9 cellular contexts compared by ENCODE assay signal in the genomic region with DNA sequence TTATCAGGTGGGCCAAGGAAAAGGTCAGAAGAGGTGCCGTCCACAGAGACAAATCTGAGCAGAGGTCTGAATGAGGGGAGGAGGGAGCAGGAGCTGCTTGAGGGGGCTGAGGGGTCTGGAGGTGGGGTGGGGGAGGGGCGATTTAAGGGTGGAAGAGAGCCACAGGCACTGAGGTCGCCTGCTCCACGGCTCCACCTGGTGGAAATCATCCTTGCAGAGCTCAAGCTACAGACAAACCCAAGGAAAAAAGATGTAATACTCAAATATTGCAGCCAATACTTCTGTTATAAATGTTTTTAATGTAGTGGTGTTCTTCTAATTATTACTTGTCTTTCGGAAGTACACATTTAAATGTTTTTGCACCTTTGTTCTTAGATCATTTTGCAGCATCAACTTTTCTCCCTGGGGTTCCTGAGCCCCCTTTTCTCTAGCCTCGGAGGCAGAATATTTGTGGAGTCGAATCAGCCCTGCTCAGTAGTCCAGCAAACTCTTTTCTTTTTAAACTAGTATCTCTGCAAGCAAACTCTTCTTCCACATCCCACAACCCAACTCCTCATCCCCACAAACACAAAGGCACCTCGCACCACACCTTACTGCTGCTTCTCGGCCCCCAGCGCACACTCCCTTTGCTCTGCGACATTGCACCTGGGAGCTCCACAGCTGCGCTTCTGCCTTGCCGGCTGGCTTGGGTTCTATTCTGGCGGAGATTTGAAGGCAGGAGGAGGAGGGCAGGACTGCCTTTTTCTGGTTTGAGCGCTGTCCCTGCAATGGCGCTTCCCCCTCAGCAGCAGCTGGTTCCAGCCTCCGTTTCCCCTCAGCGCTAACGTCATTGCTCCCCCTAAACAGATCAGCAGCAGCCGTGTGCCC. TPM values are rescaled to one million over a fixed set of nuclear protein-coding genes. Genes with fewer than 3 reads are reported as not detected.
DNase-seq lines count a peak whose midpoint lies in the region; ATAC-seq and TF ChIP-seq lines count a peak whose summit lies in the region.
"Had no signal": no experiment of that assay in that cellular context is flagged by ENCODE, and none has a peak within 500 bp of the region (broad histone marks: within the 10 kb centered on the region; RNA-seq: fewer than 3 reads in every experiment).

No MANE protein-coding gene starts in this region.

- no peaks in the 10 kb centered on the region for H3K36me3 Mint-ChIP-seq in activated T-helper 17 cell treated with anti-CD3 and anti-CD28 coated beads, Interleukin-2, amount 50 U/mL, for 72 hours (ENCODE audit: low read depth)
- H3K36me3 Mint-ChIP-seq in activated T-helper 1 cell treated with anti-CD3 and anti-CD28 coated beads, Interleukin-12 subunit alpha, Interleukin-12 subunit beta, Interleukin-2, Interleukin-4 antibody, amounts not matched to agents 30 ng/mL and 10 ng/mL and 1 ng/mL, durations not matched to agents 14 hours and 24 hours and 36 hours (ENCODE audit: low read depth): no peaks in the 10 kb centered on the region

- intact Hi-C loops in activated T-helper 1 cell treated with anti-CD3 and anti-CD28 coated beads, Interleukin-12 subunit alpha, Interleukin-12 subunit beta, Interleukin-2, Interleukin-4 antibody, amounts not matched to agents 30 ng/mL and 10 ng/mL and 1 ng/mL, durations not matched to agents 14 hours and 24 hours and 36 hours (cut with micrococcal nuclease): no loop called here

- POLR2A ChIA-PET in BJ (lab: Charles Lee): no interaction called here

- H3K27me3 ChIP-seq in BJ (ENCODE audit: control insufficient read depth, insufficient read depth, low read length): no peaks in the 10 kb centered on the region

- ATAC-seq in activated T-helper 17 cell treated with anti-CD3 and anti-CD28 coated beads, Interleukin-2, amount 50 U/mL, for 72 hours (replicated peaks): no peak
- ATAC-seq in HG02642 (IDR thresholded peaks at IDR 0.05; ENCODE audit: poor library complexity, unreplicated experiment): no peak
- ATAC-seq: stimulated activated naive CD8-positive, alpha-beta T cell treated with anti-CD3 and anti-CD28 coated beads, Interleukin-15, amount 100 ng/mL, for 72 hours had no signal

- H3K27ac Mint-ChIP-seq in activated T-helper 17 cell treated with anti-CD3 and anti-CD28 coated beads, Interleukin-2, amount 50 U/mL, for 72 hours: no peak overlapping the region
- H3K27ac Mint-ChIP-seq in activated T-helper 1 cell treated with anti-CD3 and anti-CD28 coated beads, Interleukin-12 subunit alpha, Interleukin-12 subunit beta, Interleukin-2, Interleukin-4 antibody, amounts not matched to agents 30 ng/mL and 10 ng/mL and 1 ng/mL, durations not matched to agents 14 hours and 24 hours and 36 hours: no peak overlapping the region
- H3K27ac Mint-ChIP-seq: stimulated activated naive CD8-positive, alpha-beta T cell treated with anti-CD3 and anti-CD28 coated beads, Interleukin-15, amount 100 ng/mL, for 72 hours had no signal

- CTCF ChIA-PET in BJ (lab: Yijun Ruan, JAX): interaction anchor here (0.7 to 3.1 kb wide), 12 partner anchors 8 to 63 kb away, joined by 3 to 16 read pairs (median 4); no protein-coding TSS in a partner anchor

- H3K36me3 ChIP-seq in BJ (ENCODE audit: control insufficient read depth, insufficient read depth, low read length): no peaks in the 10 kb centered on the region

- no peak for DNase-seq in BJ (ENCODE audit: low read depth)
- peak; percentile 41 for DNase-seq in GM13977 (ENCODE audit: low spot score)
- DNase-seq in NCI-H748 (lab: John Stamatoyannopoulos, UW; ENCODE audit: unreplicated experiment): peak; percentile 64
- DNase-seq in dermis blood vessel endothelial cell: peak; percentile 71
- no peak for DNase-seq in retinal pigment epithelial cell (ENCODE audit: low read depth)
- DNase-seq in activated T-helper 1 cell treated with anti-CD3 and anti-CD28 coated beads, Interleukin-12 subunit alpha, Interleukin-12 subunit beta, Interleukin-2, Interleukin-4 antibody, amounts not matched to agents 30 ng/mL and 10 ng/mL and 1 ng/mL, durations not matched to agents 14 hours and 24 hours and 36 hours (ENCODE audit: low spot score): no peak

- in situ Hi-C loops in GM13977 (cut with MboI; ENCODE audit: low pct_unique_long_range_greater_than_20kb, low sequenced_read_pairs, unreplicated experiment): no loop called here

- no peaks in the 10 kb centered on the region for H3K9me3 Mint-ChIP-seq in activated T-helper 17 cell treated with anti-CD3 and anti-CD28 coated beads, Interleukin-2, amount 50 U/mL, for 72 hours
- H3K9me3 Mint-ChIP-seq in activated T-helper 1 cell treated with anti-CD3 and anti-CD28 coated beads, Interleukin-12 subunit alpha, Interleukin-12 subunit beta, Interleukin-2, Interleukin-4 antibody, amounts not matched to agents 30 ng/mL and 10 ng/mL and 1 ng/mL, durations not matched to agents 14 hours and 24 hours and 36 hours: no peaks in the 10 kb centered on the region
- H3K9me3 Mint-ChIP-seq: stimulated activated naive CD8-positive, alpha-beta T cell treated with anti-CD3 and anti-CD28 coated beads, Interleukin-15, amount 100 ng/mL, for 72 hours had no signal

- H3K4me3 ChIP-seq in BJ (ENCODE audit: low read depth, low read length) (no peak overlapping the region), retinal pigment epithelial cell (ENCODE audit: low read length) (no peak overlapping the region)

- no peaks in the 10 kb centered on the region for H3K4me1 Mint-ChIP-seq in activated T-helper 17 cell treated with anti-CD3 and anti-CD28 coated beads, Interleukin-2, amount 50 U/mL, for 72 hours
- H3K4me1 Mint-ChIP-seq in activated T-helper 1 cell treated with anti-CD3 and anti-CD28 coated beads, Interleukin-12 subunit alpha, Interleukin-12 subunit beta, Interleukin-2, Interleukin-4 antibody, amounts not matched to agents 30 ng/mL and 10 ng/mL and 1 ng/mL, durations not matched to agents 14 hours and 24 hours and 36 hours (ENCODE audit: low read depth): no peaks in the 10 kb centered on the region
- H3K4me1 Mint-ChIP-seq: stimulated activated naive CD8-positive, alpha-beta T cell treated with anti-CD3 and anti-CD28 coated beads, Interleukin-15, amount 100 ng/mL, for 72 hours had no signal

- peaks cover 27% of the 10 kb centered on the region for H3K27me3 Mint-ChIP-seq in activated T-helper 17 cell treated with anti-CD3 and anti-CD28 coated beads, Interleukin-2, amount 50 U/mL, for 72 hours
- peaks cover 12% of the 10 kb centered on the region for H3K27me3 Mint-ChIP-seq in activated T-helper 1 cell treated with anti-CD3 and anti-CD28 coated beads, Interleukin-12 subunit alpha, Interleukin-12 subunit beta, Interleukin-2, Interleukin-4 antibody, amounts not matched to agents 30 ng/mL and 10 ng/mL and 1 ng/mL, durations not matched to agents 14 hours and 24 hours and 36 hours (ENCODE audit: insufficient read depth)

- no peak overlapping the region for H3K4me3 Mint-ChIP-seq in activated T-helper 17 cell treated with anti-CD3 and anti-CD28 coated beads, Interleukin-2, amount 50 U/mL, for 72 hours
- no peak overlapping the region for H3K4me3 Mint-ChIP-seq in activated T-helper 1 cell treated with anti-CD3 and anti-CD28 coated beads, Interleukin-12 subunit alpha, Interleukin-12 subunit beta, Interleukin-2, Interleukin-4 antibody, amounts not matched to agents 30 ng/mL and 10 ng/mL and 1 ng/mL, durations not matched to agents 14 hours and 24 hours and 36 hours
- H3K4me3 Mint-ChIP-seq: stimulated activated naive CD8-positive, alpha-beta T cell treated with anti-CD3 and anti-CD28 coated beads, Interleukin-15, amount 100 ng/mL, for 72 hours had no signal

- TF ChIP-seq CTCF in BJ (IDR thresholded peaks at IDR 0.05; ENCODE audit: insufficient read depth, low read depth, low read length): peak; percentile 67
- peak; percentile 63 for TF ChIP-seq CTCF in GM13977 (IDR thresholded peaks at IDR 0.05; ENCODE audit: extremely low read depth, insufficient read depth, missing control alignments)
- peak; percentile 80 for TF ChIP-seq CTCF in retinal pigment epithelial cell (conservative IDR thresholded peaks at IDR 0.05; ENCODE audit: low read depth, low read length)

RNA-seq across cellular contexts. Expression of gene TFAP2A, which starts 51.0 kb away (rescaled TPM):
- polyA plus RNA-seq in BJ (2011; rRNA removed): 12.6 and 14.0 TPM in 2 replicates
- 8.0 and 11.0 TPM in 2 replicates for polyA minus RNA-seq in BJ (2011; rRNA and poly(A)+ RNA removed)
- total RNA-seq in dermis blood vessel endothelial cell: under 0.01 and 0.05 TPM in 2 replicates
- total RNA-seq in activated T-helper 17 cell treated with anti-CD3 and anti-CD28 coated beads, Interleukin-2, amount 50 U/mL, for 72 hours: under 1 TPM in 1 of 2 donors, not detected in 1; 0.52 TPM
- total RNA-seq in activated T-helper 1 cell treated with anti-CD3 and anti-CD28 coated beads, Interleukin-12 subunit alpha, Interleukin-12 subunit beta, Interleukin-2, Interleukin-4 antibody, amounts not matched to agents 30 ng/mL and 10 ng/mL and 1 ng/mL, durations not matched to agents 14 hours and 24 hours and 36 hours: not detected in 2 replicates

RNA-seq across cellular contexts. Expression of gene GCNT2, which starts 55.3 kb away (rescaled TPM):
- 0.04 and 0.11 TPM in 2 replicates for polyA plus RNA-seq in BJ (2011; rRNA removed)
- polyA minus RNA-seq in BJ (2011; rRNA and poly(A)+ RNA removed): not detected in 2 replicates
- 42.2 and 53.9 TPM in 2 replicates for total RNA-seq in dermis blood vessel endothelial cell
- under 1 TPM; 0.64 to 0.73 TPM for total RNA-seq in activated T-helper 17 cell treated with anti-CD3 and anti-CD28 coated beads, Interleukin-2, amount 50 U/mL, for 72 hours
- 2.0 and 3.0 TPM in 2 replicates for total RNA-seq in activated T-helper 1 cell treated with anti-CD3 and anti-CD28 coated beads, Interleukin-12 subunit alpha, Interleukin-12 subunit beta, Interleukin-2, Interleukin-4 antibody, amounts not matched to agents 30 ng/mL and 10 ng/mL and 1 ng/mL, durations not matched to agents 14 hours and 24 hours and 36 hours

Comparison
In these comparisons a context has a peak if more than half of its experiments do, and no peak if none do; other contexts are left out.
1. DNase-seq: peak in GM13977 (single experiment), NCI-H748 (single experiment) and dermis blood vessel endothelial cell (single experiment); none in BJ (single experiment), retinal pigment epithelial cell (single experiment) and activated T-helper 1 cell treated with anti-CD3 and anti-CD28 coated beads, Interleukin-12 subunit alpha, Interleukin-12 subunit beta, Interleukin-2, Interleukin-4 antibody, amounts not matched to agents 30 ng/mL and 10 ng/mL and 1 ng/mL, durations not matched to agents 14 hours and 24 hours and 36 hours (single experiment).
2. RNA of gene GCNT2, which starts 55.3 kb away (total RNA-seq): 42.2 to 53.9 TPM in dermis blood vessel endothelial cell; 2.0 to 3.0 TPM in activated T-helper 1 cell treated with anti-CD3 and anti-CD28 coated beads, Interleukin-12 subunit alpha, Interleukin-12 subunit beta, Interleukin-2, Interleukin-4 antibody, amounts not matched to agents 30 ng/mL and 10 ng/mL and 1 ng/mL, durations not matched to agents 14 hours and 24 hours and 36 hours and 0.64 to 0.73 TPM in activated T-helper 17 cell treated with anti-CD3 and anti-CD28 coated beads, Interleukin-2, amount 50 U/mL, for 72 hours; every median in the first group is over 10 times any median in the second.
3. Peak in every context shown above with its lines, with median percentiles within 50 percentile points of each other: CTCF ChIP-seq.